In the genomic region with DNA sequence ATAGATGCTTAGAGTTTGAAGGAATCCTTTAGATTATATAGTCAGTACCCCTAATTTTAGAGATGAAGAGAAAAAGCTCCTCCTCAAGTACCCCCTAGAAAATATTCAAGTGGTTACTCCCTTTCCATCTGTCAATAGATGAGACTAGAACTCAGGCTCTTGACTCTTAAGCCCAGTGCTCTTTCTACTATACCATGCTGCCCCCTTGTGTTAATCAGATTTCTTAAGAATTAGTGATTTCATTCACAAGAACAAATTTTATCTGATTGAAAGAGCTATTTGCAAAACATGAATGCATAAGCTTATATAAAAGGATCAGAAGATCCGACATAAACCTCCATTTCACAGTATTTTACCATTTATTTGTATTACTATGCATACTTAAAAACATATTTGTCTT, we compare ENCODE assay signal across 8 cellular contexts.
DNase-seq lines count a peak whose midpoint lies in the region; ATAC-seq and TF ChIP-seq lines count a peak whose summit lies in the region.

No MANE protein-coding gene starts in this region.

- intact Hi-C loops in IMR-90 (cut with micrococcal nuclease): loop anchor here (1.0 to 5.0 kb wide), 5 partner anchors 494 to 1824 kb away; no protein-coding TSS in a partner anchor
- intact Hi-C loops in PC-9 (cut with micrococcal nuclease; ENCODE audit: unreplicated experiment): loop anchor here (1.0 to 5.0 kb wide), 5 partner anchors 272 to 1824 kb away; no protein-coding TSS in a partner anchor

- H3K14ac ChIP-seq in IMR-90 (replicated peaks; ENCODE audit: low read depth, low read length): no peak overlapping the region

- no peaks in the 10 kb centered on the region for H3F3A ChIP-seq in PC-9 (ENCODE audit: insufficient read depth, low read depth)

- H3K4me3 ChIP-seq in IMR-90 (ENCODE audit: insufficient read depth, low read depth, low read length): no peak overlapping the region
- H3K4me3 ChIP-seq in PC-9: no peak overlapping the region
- no peak overlapping the region for H3K4me3 ChIP-seq in fibroblast of pulmonary artery (replicated peaks; ENCODE audit: low read depth, low read length)

- peak; percentile 65 for TF ChIP-seq CTCF in IMR-90 (conservative IDR thresholded peaks at IDR 0.05; ENCODE audit: low read depth, low read length)
- TF ChIP-seq CTCF in PC-9 (conservative IDR thresholded peaks at IDR 0.05): peak; percentile 82
- TF ChIP-seq CTCF in fibroblast of pulmonary artery (IDR thresholded peaks at IDR 0.05; ENCODE audit: low read length, missing control alignments): peak; percentile 52

- H2AFZ ChIP-seq in IMR-90 (replicated peaks; ENCODE audit: low read length, poor library complexity) (no peak overlapping the region), PC-9 (no peak overlapping the region)

- no peaks in the 10 kb centered on the region for H3K27me3 ChIP-seq in IMR-90 (ENCODE audit: control insufficient read depth, insufficient read depth, low read length)
- no peaks in the 10 kb centered on the region for H3K27me3 ChIP-seq in PC-9 (ENCODE audit: insufficient read depth, low read depth)

- no peak overlapping the region for H3K9ac ChIP-seq in IMR-90 (ENCODE audit: low read depth, low read length)

- CTCF ChIA-PET in IMR-90 (lab: Yijun Ruan, JAX): interaction anchor here (0.6 to 2.2 kb wide), 10 partner anchors 16 to 1770 kb away, joined by 3 to 10 read pairs (median 4); no protein-coding TSS in a partner anchor
- CTCF ChIA-PET in PC-9 (lab: Charles Lee): interaction anchor here (0.5 to 1.7 kb wide), 8 partner anchors 9 to 1824 kb away, joined by 3 to 12 read pairs (median 4); no protein-coding TSS in a partner anchor

- BruUV-seq in IMR-90 (replicated peaks; lab: Mats Ljungman, UMichigan) (no TSS peak), PC-9 (replicated peaks; lab: Mats Ljungman, UMichigan) (no TSS peak)

- DNase-seq in DMS114 treated with DMSO at 0.1 percent for 48 hours (lab: John Stamatoyannopoulos, UW; ENCODE audit: unreplicated experiment): peak; percentile 27
- DNase-seq in IMR-90: peak; percentile 73
- DNase-seq in PC-9: peak in 1 of 2 experiments; percentile 37
- peak; percentile 75 for DNase-seq in fibroblast of pulmonary artery (ENCODE audit: low read depth)
- no peak for DNase-seq in NCI-H2196 (lab: John Stamatoyannopoulos, UW; ENCODE audit: unreplicated experiment)
- no peak for DNase-seq in COLO668 (lab: John Stamatoyannopoulos, UW; ENCODE audit: unreplicated experiment)

- TF ChIP-seq POLR2A in IMR-90 (IDR thresholded peaks at IDR 0.05; ENCODE audit: low read depth, low read length): no peak

- H3K23ac ChIP-seq in IMR-90 (ENCODE audit: low read depth, low read length): no peak overlapping the region

- H2BK120ac ChIP-seq in IMR-90 (ENCODE audit: low read depth, low read length): no peak overlapping the region

- no peaks in the 10 kb centered on the region for H3K9me1 ChIP-seq in IMR-90 (ENCODE audit: insufficient read depth, low read length)

- H3K27ac ChIP-seq in IMR-90 (ENCODE audit: insufficient read depth, low read length): no peak overlapping the region
- H3K27ac ChIP-seq in PC-9: no peak overlapping the region

- in situ Hi-C loops in IMR-90 (cut with MboI; ENCODE audit: low sequenced_read_pairs): loop anchor here (25.0 kb wide), 1 partner anchor 989 kb away; no protein-coding TSS in a partner anchor

- H3K9me2 ChIP-seq in PC-9 (ENCODE audit: insufficient read depth): no peaks in the 10 kb centered on the region; the same call in 1 of the 2 replicates

- no peak overlapping the region for H4K5ac ChIP-seq in IMR-90 (ENCODE audit: low read depth, low read length)

- H3K4me1 ChIP-seq in IMR-90 (ENCODE audit: control insufficient read depth, insufficient read depth, low read length): no peaks in the 10 kb centered on the region
- no peaks in the 10 kb centered on the region for H3K4me1 ChIP-seq in PC-9 (replicated peaks; ENCODE audit: insufficient read depth)

- no peak overlapping the region for H3K4ac ChIP-seq in IMR-90 (ENCODE audit: low read depth, low read length)

- no peak overlapping the region for H4K91ac ChIP-seq in IMR-90 (ENCODE audit: insufficient read depth, low read depth, low read length)

- no peak overlapping the region for H3K18ac ChIP-seq in IMR-90 (ENCODE audit: low read depth, low read length)

- WGBS in IMR-90 (ENCODE audit: extremely low coverage in 2 of 2, insufficient read length in 1 of 2), 2 experiments: no CpG with 5 or more reads among the region's 1 CpG

- no peaks in the 10 kb centered on the region for H3K36me3 ChIP-seq in IMR-90 (ENCODE audit: control insufficient read depth, insufficient read depth, low read length)
- H3K36me3 ChIP-seq in PC-9 (ENCODE audit: low read depth): no peaks in the 10 kb centered on the region

- dilution Hi-C loops in IMR-90 (cut with HindIII; ENCODE audit: low sequenced_read_pairs, unreplicated experiment): no loop called here

- H3K79me2 ChIP-seq in PC-9 (ENCODE audit: low read depth): no peaks in the 10 kb centered on the region

- peak; percentile 79 for TF ChIP-seq RAD21 in IMR-90 (IDR thresholded peaks at IDR 0.05; ENCODE audit: low read length)

- no peak overlapping the region for H3K56ac ChIP-seq in IMR-90 (ENCODE audit: extremely low read depth, insufficient read depth, low read length)

- no peak overlapping the region for H2BK15ac ChIP-seq in IMR-90 (ENCODE audit: low read depth, low read length)

- POLR2A ChIA-PET in IMR-90 (lab: Charles Lee; ENCODE audit: unreplicated experiment): interaction anchor here (0.5 kb wide), 1 partner anchor 49 kb away, joined by 4 read pairs; no protein-coding TSS in a partner anchor
- POLR2A ChIA-PET in PC-9 (lab: Charles Lee; ENCODE audit: unreplicated experiment): interaction anchor here (0.6 to 0.7 kb wide), 2 partner anchors 706 to 1758 kb away, joined by 5 to 15 read pairs; no protein-coding TSS in a partner anchor

- H2BK20ac ChIP-seq in IMR-90 (ENCODE audit: low read depth, low read length): no peak overlapping the region

- H2BK5ac ChIP-seq in IMR-90 (ENCODE audit: low read depth, low read length, poor library complexity, severe bottlenecking): no peak overlapping the region

- H2AK5ac ChIP-seq in IMR-90 (ENCODE audit: low read depth, low read length): no peak overlapping the region

- no peaks in the 10 kb centered on the region for H3K79me1 ChIP-seq in IMR-90 (ENCODE audit: low read depth in 1 of 2, low read length in 2 of 2)

- ATAC-seq in IMR-90 (ENCODE audit: low read depth) (peak; percentile 59; the same call in 1 of the 2 replicates), HG02610 (IDR thresholded peaks at IDR 0.05; ENCODE audit: unreplicated experiment) (no peak), GM19035 (IDR thresholded peaks at IDR 0.05; ENCODE audit: unreplicated experiment) (no peak)

- H3K9me3 ChIP-seq in IMR-90 (ENCODE audit: control insufficient read depth, insufficient read depth, low read length) (no peaks in the 10 kb centered on the region), PC-9 (ENCODE audit: insufficient read depth, low read depth) (no peaks in the 10 kb centered on the region; the same call in 1 of the 2 replicates)

- H3K4me2 ChIP-seq in IMR-90 (ENCODE audit: low read depth, low read length): no peak overlapping the region
- H3K4me2 ChIP-seq in PC-9: no peak overlapping the region

- H2AK9ac ChIP-seq in IMR-90 (replicated peaks; ENCODE audit: low read depth, low read length, poor library complexity): no peak overlapping the region

- H4K20me1 ChIP-seq in IMR-90 (ENCODE audit: insufficient read depth, low read length): no peaks in the 10 kb centered on the region
- H4K20me1 ChIP-seq in PC-9 (ENCODE audit: insufficient read depth): no peaks in the 10 kb centered on the region

- H4K8ac ChIP-seq in IMR-90 (ENCODE audit: low read depth in 2 of 2, low read length in 2 of 2): no peak overlapping the region

TF ChIP-seq in IMR-90, 13 proteins besides CTCF, POLR2A, EP300 and RAD21:
- TF ChIP-seq SMC3 (IDR thresholded peaks at IDR 0.05; ENCODE audit: low read depth, low read length) (peak; percentile 85), CEBPB (IDR thresholded peaks at IDR 0.05; ENCODE audit: low read depth, low read length) (no peak)

Comparison
In these comparisons a context has a peak if more than half of its experiments do, and no peak if none do; other contexts are left out.
1. DNase-seq: peak in DMS114 treated with DMSO at 0.1 percent for 48 hours (single experiment), IMR-90 (single experiment) and fibroblast of pulmonary artery (single experiment); none in NCI-H2196 (single experiment) and COLO668 (single experiment).
2. Peak in every context shown above with its lines, with median percentiles within 50 percentile points of each other: CTCF ChIP-seq.